Comparison of ENCODE assay signal across 12 cellular contexts in the genomic region with DNA sequence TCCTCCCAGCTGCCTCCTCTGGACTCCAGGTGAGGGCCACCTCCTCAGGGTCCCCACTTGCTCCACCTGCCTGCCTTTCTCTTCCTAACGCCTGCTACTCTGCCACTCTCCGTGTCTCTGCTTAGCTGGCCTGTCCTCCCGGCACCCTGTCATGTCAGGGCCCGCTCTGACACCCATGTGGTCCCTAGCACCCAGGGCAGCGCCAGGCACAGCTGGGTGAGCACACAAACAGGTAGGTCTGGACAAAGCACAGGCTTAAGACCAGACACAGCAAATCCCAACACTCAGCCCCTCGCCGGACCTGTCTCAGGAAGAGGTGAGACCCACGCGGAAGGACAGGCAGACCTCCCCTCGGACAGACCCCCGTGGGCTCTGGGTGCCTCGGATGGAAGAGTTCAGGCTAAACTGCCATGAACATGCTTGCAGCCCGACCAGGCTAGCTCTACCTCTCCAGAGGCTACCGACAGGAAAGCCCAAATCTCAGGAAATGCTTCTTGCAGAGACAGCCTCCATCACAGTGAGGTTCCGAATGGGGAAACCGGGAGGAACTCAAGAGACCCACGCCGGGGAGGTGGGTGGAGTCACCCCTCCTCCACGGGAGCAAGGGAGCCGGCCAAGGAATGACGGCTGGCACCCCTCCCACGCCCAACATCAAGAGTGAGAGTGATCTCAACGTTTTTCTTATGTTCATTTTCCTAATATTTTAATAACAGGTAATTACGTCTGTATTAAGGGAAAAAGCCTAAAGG. TPM values are rescaled to one million over a fixed set of nuclear protein-coding genes. Genes with fewer than 3 reads are reported as not detected.
DNase-seq lines count a peak whose midpoint lies in the region; ATAC-seq, FAIRE-seq and TF ChIP-seq lines count a peak whose summit lies in the region.
"Had no signal": no experiment of that assay in that cellular context is flagged by ENCODE, and none has a peak within 500 bp of the region (broad histone marks: within the 10 kb centered on the region; RNA-seq: fewer than 3 reads in every experiment).

No MANE protein-coding gene starts in this region.

- H3K27ac ChIP-seq in foreskin keratinocyte (no peak overlapping the region), neuronal stem cell (replicated peaks; ENCODE audit: low read length) (peak overlapping the region; percentile 32), vagina (peak overlapping the region; percentile 58)

- no peak overlapping the region for H2BK120ac ChIP-seq in neuronal stem cell (ENCODE audit: low read depth, low read length)

- no peak overlapping the region for H2AFZ ChIP-seq in neuronal stem cell (ENCODE audit: low read length)

- peak overlapping the region; percentile 95 for H3K18ac ChIP-seq in neuronal stem cell (ENCODE audit: low read length)

- peak overlapping the region; percentile 24 for H2AK5ac ChIP-seq in neuronal stem cell (ENCODE audit: low read depth, low read length)

- no peak for DNase-seq in activated naive CD8-positive, alpha-beta T cell treated with anti-CD3 and anti-CD28 coated beads, Interleukin-2, amount 50 U/mL, for 24 hours
- DNase-seq in activated naive CD8-positive, alpha-beta T cell treated with anti-CD3 and anti-CD28 coated beads for 36 hours, result no peak
- DNase-seq in foreskin keratinocyte (no peak), neuronal stem cell (ENCODE audit: low spot score) (no peak), vagina (ENCODE audit: extremely low spot score in 2 of 2) (no peak), NCI-H510A (lab: John Stamatoyannopoulos, UW) (no peak), RCC 7860 (ENCODE audit: low spot score) (no peak)
- DNase-seq: activated naive CD4-positive, alpha-beta T cell treated with anti-CD3 and anti-CD28 coated beads for 36 hours; occipital lobe had no signal

- no peak overlapping the region for H3K4me2 ChIP-seq in neuronal stem cell (ENCODE audit: insufficient read depth, low read length, poor library complexity, severe bottlenecking)

- H3K4me3 Mint-ChIP-seq in activated naive CD8-positive, alpha-beta T cell treated with anti-CD3 and anti-CD28 coated beads, Interleukin-2, amount 50 U/mL, for 24 hours, result no peak overlapping the region
- H3K4me3 Mint-ChIP-seq in activated naive CD8-positive, alpha-beta T cell treated with anti-CD3 and anti-CD28 coated beads for 36 hours, result no peak overlapping the region
- H3K4me3 Mint-ChIP-seq: activated naive CD4-positive, alpha-beta T cell treated with anti-CD3 and anti-CD28 coated beads for 36 hours had no signal

- TF ChIP-seq CTCF in foreskin keratinocyte (conservative IDR thresholded peaks at IDR 0.05), result no peak
- TF ChIP-seq CTCF in vagina (IDR thresholded peaks at IDR 0.05), result no peak

- intact Hi-C loops in vagina (cut with DNase I), result loop anchor here (5.0 kb wide), 1 partner anchor 34 kb away; the partner anchor contains the start of gene ZNF444

- no peak for TF ChIP-seq POLR2A in vagina (IDR thresholded peaks at IDR 0.05)

- H3K4me3 ChIP-seq in neuronal stem cell (ENCODE audit: low read length in 2 of 2) (no peak overlapping the region), vagina (peak overlapping the region; percentile 19 to 35)

- H3K9me3 ChIP-seq in neuronal stem cell (replicated peaks in 1 of 2; ENCODE audit: control insufficient read depth in 2 of 2, insufficient read depth in 1 of 2, low read depth in 1 of 2, low read length in 2 of 2), result peaks cover 2 to 3% of the 10 kb centered on the region in 2 donors
- no peaks in the 10 kb centered on the region for H3K9me3 ChIP-seq in vagina

- H3K27ac Mint-ChIP-seq in activated naive CD8-positive, alpha-beta T cell treated with anti-CD3 and anti-CD28 coated beads, Interleukin-2, amount 50 U/mL, for 24 hours, result peak overlapping the region; percentile 16
- no peak overlapping the region for H3K27ac Mint-ChIP-seq in activated naive CD8-positive, alpha-beta T cell treated with anti-CD3 and anti-CD28 coated beads for 36 hours
- H3K27ac Mint-ChIP-seq: activated naive CD4-positive, alpha-beta T cell treated with anti-CD3 and anti-CD28 coated beads for 36 hours had no signal

- peaks cover 63% of the 10 kb centered on the region for H3K4me1 Mint-ChIP-seq in activated naive CD8-positive, alpha-beta T cell treated with anti-CD3 and anti-CD28 coated beads, Interleukin-2, amount 50 U/mL, for 24 hours
- H3K4me1 Mint-ChIP-seq in activated naive CD8-positive, alpha-beta T cell treated with anti-CD3 and anti-CD28 coated beads for 36 hours, result peaks cover 52% of the 10 kb centered on the region

- H4K91ac ChIP-seq in neuronal stem cell (ENCODE audit: low read depth, low read length, poor library complexity), result no peak overlapping the region

- H3K14ac ChIP-seq in neuronal stem cell (ENCODE audit: low read length), result peak overlapping the region; percentile 94

- H2BK5ac ChIP-seq in neuronal stem cell (ENCODE audit: low read length), result peak overlapping the region; percentile 66

- no peak for ATAC-seq in activated naive CD8-positive, alpha-beta T cell treated with anti-CD3 and anti-CD28 coated beads, Interleukin-2, amount 50 U/mL, for 24 hours
- peak; percentile 30 for ATAC-seq in foreskin keratinocyte
- no peak for ATAC-seq in GM21825 (IDR thresholded peaks at IDR 0.05; ENCODE audit: unreplicated experiment)

- H3K27me3 Mint-ChIP-seq in activated naive CD8-positive, alpha-beta T cell treated with anti-CD3 and anti-CD28 coated beads, Interleukin-2, amount 50 U/mL, for 24 hours, result no peaks in the 10 kb centered on the region
- no peaks in the 10 kb centered on the region for H3K27me3 Mint-ChIP-seq in activated naive CD8-positive, alpha-beta T cell treated with anti-CD3 and anti-CD28 coated beads for 36 hours

- no peak for FAIRE-seq in RCC 7860 (lab: Jason Lieb, UNC)
- FAIRE-seq: frontal cortex, TTC549 had no signal

- no peaks in the 10 kb centered on the region for H3K9me3 Mint-ChIP-seq in activated naive CD8-positive, alpha-beta T cell treated with anti-CD3 and anti-CD28 coated beads, Interleukin-2, amount 50 U/mL, for 24 hours
- no peaks in the 10 kb centered on the region for H3K9me3 Mint-ChIP-seq in activated naive CD8-positive, alpha-beta T cell treated with anti-CD3 and anti-CD28 coated beads for 36 hours
- H3K9me3 Mint-ChIP-seq: activated naive CD4-positive, alpha-beta T cell treated with anti-CD3 and anti-CD28 coated beads for 36 hours had no signal

- H3K27me3 ChIP-seq in foreskin keratinocyte (no peaks in the 10 kb centered on the region), neuronal stem cell (ENCODE audit: control insufficient read depth in 3 of 3, insufficient read depth in 3 of 3, low read depth in 1 of 3, low read length in 3 of 3) (no peaks in the 10 kb centered on the region), vagina (no peaks in the 10 kb centered on the region)

- H3K36me3 Mint-ChIP-seq in activated naive CD8-positive, alpha-beta T cell treated with anti-CD3 and anti-CD28 coated beads, Interleukin-2, amount 50 U/mL, for 24 hours (ENCODE audit: low read depth), result peaks cover 7% of the 10 kb centered on the region
- peaks cover 11% of the 10 kb centered on the region for H3K36me3 Mint-ChIP-seq in activated naive CD8-positive, alpha-beta T cell treated with anti-CD3 and anti-CD28 coated beads for 36 hours

- H3K79me1 ChIP-seq in neuronal stem cell (ENCODE audit: low read depth, low read length), result peaks cover 34% of the 10 kb centered on the region

- peak overlapping the region; percentile 83 for H2BK15ac ChIP-seq in neuronal stem cell (ENCODE audit: low read length)

- H3K23ac ChIP-seq in neuronal stem cell (ENCODE audit: low read depth, low read length, poor library complexity), result peak overlapping the region; percentile 91

- H2BK12ac ChIP-seq in neuronal stem cell (ENCODE audit: low read length), result no peak overlapping the region

- no peak overlapping the region for H4K8ac ChIP-seq in neuronal stem cell (ENCODE audit: low read depth, low read length)

- H3K36me3 ChIP-seq in neuronal stem cell (replicated peaks in 1 of 2; ENCODE audit: control insufficient read depth in 2 of 2, insufficient read depth in 2 of 2, low read length in 2 of 2), result peaks cover 2 to 25% of the 10 kb centered on the region in 2 donors
- no peaks in the 10 kb centered on the region for H3K36me3 ChIP-seq in vagina

- H3K4me1 ChIP-seq in foreskin keratinocyte, result peaks cover 10% of the 10 kb centered on the region
- peaks cover 26 to 46% of the 10 kb centered on the region in 2 donors for H3K4me1 ChIP-seq in neuronal stem cell (ENCODE audit: control insufficient read depth in 2 of 2, insufficient read depth in 1 of 2, low read depth in 1 of 2, low read length in 2 of 2)
- peaks cover 91% of the 10 kb centered on the region for H3K4me1 ChIP-seq in vagina

- no peak overlapping the region for H3K9ac ChIP-seq in neuronal stem cell (ENCODE audit: low read depth, low read length, poor library complexity)

- H3K4ac ChIP-seq in neuronal stem cell (ENCODE audit: low read length), result no peak overlapping the region

- no CpG with 5 or more reads among the region's 24 CpGs for WGBS in neuronal stem cell (ENCODE audit: extremely low coverage in 2 of 2, insufficient read length in 2 of 2, insufficient replicate concordance in 1 of 2), 2 donors

RNA-seq across cellular contexts. Expression of gene ZNF787, which starts 12.5 kb away (rescaled TPM):
- 10 to 100 TPM; 34.2 to 35.6 TPM for total RNA-seq in activated naive CD8-positive, alpha-beta T cell treated with anti-CD3 and anti-CD28 coated beads for 36 hours
- total RNA-seq in foreskin keratinocyte, result 28.6 and 29.1 TPM in 2 replicates
- polyA plus RNA-seq in foreskin keratinocyte, result 32.3 and 32.5 TPM in 2 replicates
- polyA plus RNA-seq in neuronal stem cell (2013, experiment 1 of 2), result 37.4 TPM
- polyA plus RNA-seq in neuronal stem cell (2013, experiment 2 of 2), result 36.2 TPM
- total RNA-seq in vagina, result 13.5 TPM

RNA-seq across cellular contexts. Expression of gene ZNF444, which starts 32.5 kb away (rescaled TPM):
- total RNA-seq in activated naive CD8-positive, alpha-beta T cell treated with anti-CD3 and anti-CD28 coated beads for 36 hours, result 10 to 100 TPM; 28.6 to 33.7 TPM
- total RNA-seq in foreskin keratinocyte (9.7 and 10.8 TPM in 2 replicates), vagina (28.7 TPM)
- 18.0 and 19.6 TPM in 2 replicates for polyA plus RNA-seq in foreskin keratinocyte
- polyA plus RNA-seq in neuronal stem cell (2013, experiment 1 of 2), result 37.6 TPM
- polyA plus RNA-seq in neuronal stem cell (2013, experiment 2 of 2), result 37.2 TPM

Comparison
In these comparisons a context has a peak if more than half of its experiments do, and no peak if none do; other contexts are left out.
1. H3K4me3 ChIP-seq: peak in vagina (2 of 2); none in neuronal stem cell (0 of 2).